ENCODE assay signal across 1 cellular context in genomic region chr2:155431004-155431507, GRCh38.
TF ChIP-seq lines count a peak whose summit lies in the region.

No MANE protein-coding gene starts in this region.

TF ChIP-seq in K562, 482 proteins besides CTCF, POLR2A, EP300 and RAD21 (continued from another document):
- TF ChIP-seq NFE2L1 (tag; IDR thresholded peaks at IDR 0.05; ENCODE audit: borderline replicate concordance, low read depth) (peak; percentile 41; the same call in 1 of the 2 replicates), C11orf30 (IDR thresholded peaks at IDR 0.05; ENCODE audit: low read depth) (peak; percentile 31; the same call in 1 of the 2 replicates)
